ENCODE assay signal across 15 cellular contexts in genomic region chr17:51741447-51741846, GRCh38.
DNase-seq lines count a peak whose midpoint lies in the region; ATAC-seq, FAIRE-seq and TF ChIP-seq lines count a peak whose summit lies in the region.
"Had no signal": no experiment of that assay in that cellular context is flagged by ENCODE, and none has a peak within 500 bp of the region (broad histone marks: within the 10 kb centered on the region; RNA-seq: fewer than 3 reads in every experiment).

No MANE protein-coding gene starts in this region.

- H3K4me3 ChIP-seq in A549 (no peak overlapping the region), RWPE2 (ENCODE audit: severe bottlenecking) (no peak overlapping the region)
- H3K4me3 ChIP-seq: GM12878 had no signal

- H3K4me2 ChIP-seq in A549, result no peak overlapping the region

- no peak for TF ChIP-seq RAD21 in A549 (conservative IDR thresholded peaks at IDR 0.05 in 1 of 2, IDR thresholded peaks at IDR 0.05 in 1 of 2)

- intact Hi-C loops in Right ventricle myocardium superior (cut with DNase I), result no loop called here

- H3K4me1 ChIP-seq in A549, result no peaks in the 10 kb centered on the region
- no peaks in the 10 kb centered on the region for H3K4me1 ChIP-seq in RWPE2 (ENCODE audit: insufficient read depth, poor library complexity, severe bottlenecking)

- FAIRE-seq in A549 (lab: Jason Lieb, UNC) (no peak), islet of Langerhans (lab: Jason Lieb, UNC) (peak; percentile 45)
- FAIRE-seq: GM12878, RCC 7860 had no signal

- no peak for TF ChIP-seq EP300 in A549 (IDR thresholded peaks at IDR 0.05)

- H3K9me3 ChIP-seq in A549 (no peaks in the 10 kb centered on the region), RWPE2 (ENCODE audit: severe bottlenecking) (no peaks in the 10 kb centered on the region)
- H3K9me3 ChIP-seq: BE2C had no signal

- peak in 1 of 2 experiments; percentile 22 for DNase-seq in A549 (ENCODE audit: low read depth in 1 of 2, low spot score in 1 of 2)
- DNase-seq in DMS53 treated with DMSO at 0.1 percent for 48 hours (lab: John Stamatoyannopoulos, UW; ENCODE audit: unreplicated experiment), result peak; percentile 96
- DNase-seq in RWPE2 (ENCODE audit: low spot score), result no peak
- no peak for DNase-seq in effector CD4-positive, alpha-beta T cell
- DNase-seq in Right ventricle myocardium superior, result no peak
- DNase-seq in middle frontal gyrus (ENCODE audit: extremely low spot score, low spot score), result no peak
- DNase-seq: BE2C, DND-41, NCI-H1694, NCI-H510A, NCI-H82 had no signal

- CTCF ChIA-PET in A549 (lab: Yijun Ruan, JAX), result no interaction called here

- no peak for ATAC-seq in A549
- ATAC-seq in RWPE2 (ENCODE audit: low read depth), result peak; percentile 45; the same call in 1 of the 3 replicates
- ATAC-seq in Right ventricle myocardium superior (ENCODE audit: poor library complexity), result no peak
- ATAC-seq: GM12878, Right ventricle myocardium inferior had no signal

- H3K27me3 ChIP-seq in RWPE2 (ENCODE audit: insufficient read depth, poor library complexity, severe bottlenecking), result no peaks in the 10 kb centered on the region
- H3K27me3 ChIP-seq: BE2C had no signal

- TF ChIP-seq POLR2A in A549 (IDR thresholded peaks at IDR 0.05; ENCODE audit: low read length), result no peak

- H3K27ac ChIP-seq in A549, result no peak overlapping the region
- no peak overlapping the region for H3K27ac ChIP-seq in RWPE2 (ENCODE audit: poor library complexity, severe bottlenecking)

- H3K36me3 ChIP-seq in RWPE2 (ENCODE audit: low read depth), result no peaks in the 10 kb centered on the region
- H3K36me3 ChIP-seq: BE2C had no signal

- TF ChIP-seq CTCF in A549 (IDR thresholded peaks at IDR 0.05) (no peak), RWPE2 (IDR thresholded peaks at IDR 0.05; ENCODE audit: poor library complexity, severe bottlenecking) (no peak)

- POLR2A ChIA-PET in A549 (lab: Yijun Ruan, JAX), result no interaction called here

TF ChIP-seq in A549, 52 proteins besides CTCF, POLR2A, EP300 and RAD21:
- TF ChIP-seq FOSL2 (IDR thresholded peaks at IDR 0.05), result no peak
- TF ChIP-seq FOSL2 (CRISPR knock-in tag; IDR thresholded peaks at IDR 0.05), result peak; percentile 30; the same call in 1 of the 2 replicates
- no peak for TF ChIP-seq BHLHE40 (IDR thresholded peaks at IDR 0.05; ENCODE audit: low read depth, low read length)
